ENCODE assay signal across 8 cellular contexts in the genomic region with DNA sequence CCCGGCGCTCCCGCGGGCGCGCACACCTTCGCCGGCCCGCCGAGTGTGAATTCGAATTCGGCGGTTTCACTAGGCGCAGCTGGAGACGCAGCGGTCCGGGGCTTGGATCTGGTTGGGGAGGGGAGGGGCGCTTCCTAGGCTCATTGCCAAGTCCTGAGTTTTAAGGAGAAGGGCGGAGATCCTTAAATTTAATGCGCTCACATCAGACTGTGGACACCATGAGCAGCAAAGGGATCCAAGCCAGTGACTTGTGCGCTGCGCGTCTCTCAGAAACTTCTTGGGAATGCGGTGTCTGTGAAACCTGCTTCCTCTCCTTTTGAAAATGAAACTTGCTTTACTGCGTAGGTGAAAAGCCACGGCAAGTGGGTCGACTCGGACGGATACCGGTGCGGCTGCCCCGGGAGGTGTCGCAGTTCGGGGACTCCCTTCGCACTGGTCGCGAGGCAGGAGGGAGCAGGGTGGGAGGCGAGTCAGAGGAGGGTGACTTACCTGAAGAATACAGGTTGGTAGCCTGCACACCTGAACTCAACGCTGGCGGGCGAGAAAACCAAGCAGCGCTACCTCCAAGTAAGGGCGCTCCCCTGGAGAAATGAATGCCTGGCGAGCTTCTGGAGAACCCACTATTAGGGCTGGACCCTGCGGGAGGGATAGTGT. TPM values are rescaled to one million over a fixed set of nuclear protein-coding genes. Genes with fewer than 3 reads are reported as not detected.
DNase-seq lines count a peak whose midpoint lies in the region; ATAC-seq, FAIRE-seq and TF ChIP-seq lines count a peak whose summit lies in the region.

No MANE protein-coding gene starts in this region.

- TF ChIP-seq CTCF in esophagus squamous epithelium (IDR thresholded peaks at IDR 0.05) (no peak), neural cell (IDR thresholded peaks at IDR 0.05; ENCODE audit: poor library complexity, severe bottlenecking) (no peak)

- no peak overlapping the region for H2AFZ ChIP-seq in neural cell (ENCODE audit: low read depth, low read length)

- H3K4me1 ChIP-seq in esophagus squamous epithelium (peaks cover 0 to 47% (median 4%) of the 10 kb centered on the region in 3 donors), subcutaneous abdominal adipose tissue (ENCODE audit: control insufficient read depth in 5 of 5, insufficient read depth in 5 of 5, low read length in 5 of 5) (peaks cover 0 to 33% (median 30%) of the 10 kb centered on the region in 5 donors)

- H3K4me3 ChIP-seq in esophagus squamous epithelium (peak overlapping the region; percentile 59 to 85 (median 74)), neural cell (ENCODE audit: low read length) (peak overlapping the region; percentile 85), subcutaneous abdominal adipose tissue (ENCODE audit: low read depth in 1 of 5, low read length in 5 of 5) (peak overlapping the region; percentile 72 to 84 (median 81))

- H3K9me2 ChIP-seq in neural cell (ENCODE audit: insufficient read depth, low read length), result no peaks in the 10 kb centered on the region

- no peak for TF ChIP-seq EP300 in neural cell (conservative IDR thresholded peaks at IDR 0.05; ENCODE audit: poor library complexity, severe bottlenecking)

- H3K27ac ChIP-seq in esophagus squamous epithelium (peak overlapping the region; percentile 72 to 88 (median 84)), neural cell (ENCODE audit: low read length) (no peak overlapping the region), subcutaneous abdominal adipose tissue (ENCODE audit: low read depth, low read length) (no peak overlapping the region)

- ATAC-seq in HG03439 (IDR thresholded peaks at IDR 0.05; ENCODE audit: unreplicated experiment), result no peak
- ATAC-seq in HG02981 (IDR thresholded peaks at IDR 0.05; ENCODE audit: unreplicated experiment), result no peak

- FAIRE-seq in GM18507 (lab: Jason Lieb, UNC), result peak; percentile 71

- WGBS in esophagus squamous epithelium, 2 donors, result 1 to 4% methylated on average over 28 to 37 of the region's 45 CpGs

- no peak for DNase-seq in GM18507 (ENCODE audit: extremely low spot score, insufficient read length, low read depth)
- DNase-seq in LoVo (ENCODE audit: low spot score), result peak; percentile 15
- peak; percentile 36 for DNase-seq in activated T-cell treated with anti-CD3 and anti-CD28 coated beads for 1 hour (ENCODE audit: low read depth)
- DNase-seq in esophagus squamous epithelium (lab: John Stamatoyannopoulos, UW), result no peak

- no peak for TF ChIP-seq RAD21 in neural cell (conservative IDR thresholded peaks at IDR 0.05)

- peak in 1 of 4 donors; percentile 7 for TF ChIP-seq POLR2A in esophagus squamous epithelium (IDR thresholded peaks at IDR 0.05)

- H3K36me3 ChIP-seq in esophagus squamous epithelium (no peaks in the 10 kb centered on the region), neural cell (ENCODE audit: insufficient read depth, low read length) (no peaks in the 10 kb centered on the region), subcutaneous abdominal adipose tissue (ENCODE audit: control insufficient read depth in 5 of 5, insufficient read depth in 5 of 5, low read length in 5 of 5) (no peaks in the 10 kb centered on the region)

- H3K9ac ChIP-seq in neural cell (ENCODE audit: low read length), result no peak overlapping the region
- peak overlapping the region in 3 of 5 donors; percentile 20 to 61 (median 47) for H3K9ac ChIP-seq in subcutaneous abdominal adipose tissue (ENCODE audit: low read length in 5 of 5)

- H3K4me2 ChIP-seq in neural cell (ENCODE audit: low read length), result peak overlapping the region; percentile 64

- no peaks in the 10 kb centered on the region for H3K9me3 ChIP-seq in esophagus squamous epithelium
- no peaks in the 10 kb centered on the region for H3K9me3 ChIP-seq in neural cell (ENCODE audit: low read length)
- H3K9me3 ChIP-seq in subcutaneous abdominal adipose tissue (ENCODE audit: control insufficient read depth in 5 of 5, low read length in 5 of 5), result no peaks in the 10 kb centered on the region

- no peaks in the 10 kb centered on the region for H4K20me1 ChIP-seq in neural cell (ENCODE audit: insufficient read depth)

- no peaks in the 10 kb centered on the region for H3F3A ChIP-seq in neural cell (ENCODE audit: insufficient read depth, low read length, poor library complexity, severe bottlenecking)

- intact Hi-C loops in esophagus squamous epithelium (cut with DNase I), result no loop called here

- no peaks in the 10 kb centered on the region for H3K79me2 ChIP-seq in neural cell (replicated peaks; ENCODE audit: insufficient read depth, low read length)

- H3K27me3 ChIP-seq in esophagus squamous epithelium (peaks cover 0 to 31% (median 0%) of the 10 kb centered on the region in 4 donors), neural cell (ENCODE audit: insufficient read depth, low read depth, low read length) (peaks cover 37% of the 10 kb centered on the region), subcutaneous abdominal adipose tissue (ENCODE audit: control insufficient read depth in 5 of 5, insufficient read depth in 4 of 5, low read length in 5 of 5) (no peaks in the 10 kb centered on the region)

TF ChIP-seq in neural cell, 6 proteins besides CTCF, POLR2A, EP300 and RAD21:
- TF ChIP-seq MXI1 (conservative IDR thresholded peaks at IDR 0.05; ENCODE audit: poor library complexity, severe bottlenecking), result no peak
- peak; percentile 33 for TF ChIP-seq EZH2 (IDR thresholded peaks at IDR 0.05; ENCODE audit: borderline replicate concordance, insufficient read depth, low read length, poor library complexity, severe bottlenecking)

RNA-seq across cellular contexts. Expression of gene TENT5C, which starts 0.9 kb away (rescaled TPM):
- 1 to 10 TPM in 2 of 4 donors, under 1 TPM in 2; 0.27 to 2.8 (median 1.3) TPM for total RNA-seq in esophagus squamous epithelium
- 0.05 and 0.42 TPM in 2 replicates for polyA plus RNA-seq in neural cell
- not detected in 2 replicates for polyA minus RNA-seq in neural cell

Comparison
In these comparisons a context has a peak if more than half of its experiments do, and no peak if none do; other contexts are left out.
1. DNase-seq: peak in LoVo (single experiment) and activated T-cell treated with anti-CD3 and anti-CD28 coated beads for 1 hour (single experiment); none in GM18507 (single experiment) and esophagus squamous epithelium (single experiment).
2. H3K27ac ChIP-seq: peak in esophagus squamous epithelium (4 of 4); none in neural cell (single experiment) and subcutaneous abdominal adipose tissue (single experiment).
3. Peak in every context shown above with its lines, with median percentiles within 50 percentile points of each other: H3K4me3 ChIP-seq.